In genomic region chr9:124264812-124265211, GRCh38 we compare ENCODE assay signal across 9 cellular contexts. TPM values are rescaled to one million over a fixed set of nuclear protein-coding genes. Genes with fewer than 3 reads are reported as not detected.
DNase-seq lines count a peak whose midpoint lies in the region; ATAC-seq and TF ChIP-seq lines count a peak whose summit lies in the region.
"Had no signal": no experiment of that assay in that cellular context is flagged by ENCODE, and none has a peak within 500 bp of the region (broad histone marks: within the 10 kb centered on the region; RNA-seq: fewer than 3 reads in every experiment).

No MANE protein-coding gene starts in this region.

- no peak overlapping the region for H3K4me3 Mint-ChIP-seq in HFFc6
- H3K4me3 Mint-ChIP-seq in neural crest cell: no peak overlapping the region
- H3K4me3 Mint-ChIP-seq in stimulated activated naive CD8-positive, alpha-beta T cell treated with anti-CD3 and anti-CD28 coated beads, Interleukin-15, amount 100 ng/mL, for 72 hours: no peak overlapping the region
- H3K4me3 Mint-ChIP-seq: activated naive CD8-positive, alpha-beta T cell treated with anti-CD3 and anti-CD28 coated beads, Interleukin-2, amount 10 ng/mL, durations not matched to agents 7 days and 5 days had no signal

- H3K27ac Mint-ChIP-seq in HFFc6: peak overlapping the region; percentile 60
- H3K27ac Mint-ChIP-seq in neural crest cell (ENCODE audit: unreplicated experiment): peak overlapping the region; percentile 82
- no peak overlapping the region for H3K27ac Mint-ChIP-seq in stimulated activated naive CD8-positive, alpha-beta T cell treated with anti-CD3 and anti-CD28 coated beads, Interleukin-15, amount 100 ng/mL, for 72 hours
- H3K27ac Mint-ChIP-seq: activated naive CD8-positive, alpha-beta T cell treated with anti-CD3 and anti-CD28 coated beads, Interleukin-2, amount 10 ng/mL, durations not matched to agents 7 days and 5 days had no signal

- no peak for TF ChIP-seq CTCF in HFFc6 (IDR thresholded peaks at IDR 0.05)
- no peak for TF ChIP-seq CTCF in neural crest cell (conservative IDR thresholded peaks at IDR 0.05)

- H3K27me3 Mint-ChIP-seq in HFFc6 (ENCODE audit: insufficient read depth) (peaks cover 1% of the 10 kb centered on the region), neural crest cell (ENCODE audit: low read depth) (no peaks in the 10 kb centered on the region)
- H3K27me3 Mint-ChIP-seq in stimulated activated naive CD8-positive, alpha-beta T cell treated with anti-CD3 and anti-CD28 coated beads, Interleukin-15, amount 100 ng/mL, for 72 hours: peaks cover 75% of the 10 kb centered on the region

- DNase-seq in HFFc6 (peak; percentile 75), MV-4-11 (lab: John Stamatoyannopoulos, UW) (peak; percentile 74), neural crest cell (ENCODE audit: low read depth, low spot score) (no peak), UCSD-AML1 (lab: John Stamatoyannopoulos, UW; ENCODE audit: unreplicated experiment) (no peak), NCI-H345 treated with DMSO at 0.1 percent for 48 hours (lab: John Stamatoyannopoulos, UW; ENCODE audit: unreplicated experiment) (no peak)
- no peak for DNase-seq in activated naive CD4-positive, alpha-beta T cell treated with Interleukin-2 at 50 U/mL for 16 hours
- DNase-seq in stimulated activated naive CD8-positive, alpha-beta T cell treated with anti-CD3 and anti-CD28 coated beads, Interleukin-15, amount 100 ng/mL, for 72 hours: no peak
- DNase-seq: activated naive CD8-positive, alpha-beta T cell treated with anti-CD3 and anti-CD28 coated beads, Interleukin-2, amount 10 ng/mL, durations not matched to agents 7 days and 5 days had no signal

- peak; percentile 47 for ATAC-seq in GM18505 (IDR thresholded peaks at IDR 0.05; ENCODE audit: unreplicated experiment)
- no peak for ATAC-seq in stimulated activated naive CD8-positive, alpha-beta T cell treated with anti-CD3 and anti-CD28 coated beads, Interleukin-15, amount 100 ng/mL, for 72 hours

- peak; percentile 41 for TF ChIP-seq POLR2A in GM18505 (IDR thresholded peaks at IDR 0.05; ENCODE audit: borderline replicate concordance, extremely low read depth, insufficient read depth, insufficient read length)

- H3K4me1 Mint-ChIP-seq in HFFc6 (ENCODE audit: low read depth): peaks cover 91% of the 10 kb centered on the region
- peaks cover 69% of the 10 kb centered on the region for H3K4me1 Mint-ChIP-seq in neural crest cell
- H3K4me1 Mint-ChIP-seq in stimulated activated naive CD8-positive, alpha-beta T cell treated with anti-CD3 and anti-CD28 coated beads, Interleukin-15, amount 100 ng/mL, for 72 hours: peaks cover 20% of the 10 kb centered on the region

- H3K9me3 Mint-ChIP-seq in HFFc6 (no peaks in the 10 kb centered on the region), neural crest cell (no peaks in the 10 kb centered on the region)
- H3K9me3 Mint-ChIP-seq in stimulated activated naive CD8-positive, alpha-beta T cell treated with anti-CD3 and anti-CD28 coated beads, Interleukin-15, amount 100 ng/mL, for 72 hours: no peaks in the 10 kb centered on the region
- H3K9me3 Mint-ChIP-seq: activated naive CD8-positive, alpha-beta T cell treated with anti-CD3 and anti-CD28 coated beads, Interleukin-2, amount 10 ng/mL, durations not matched to agents 7 days and 5 days had no signal

- H3K36me3 Mint-ChIP-seq in HFFc6 (ENCODE audit: low read depth) (peaks cover 25% of the 10 kb centered on the region), neural crest cell (ENCODE audit: low read depth) (no peaks in the 10 kb centered on the region)
- H3K36me3 Mint-ChIP-seq: activated naive CD8-positive, alpha-beta T cell treated with anti-CD3 and anti-CD28 coated beads, Interleukin-2, amount 10 ng/mL, durations not matched to agents 7 days and 5 days had no signal

RNA-seq across cellular contexts. Expression of gene NEK6, which starts 7.1 kb away (rescaled TPM):
- total RNA-seq in HFFc6 (2021; fragmentation: NEBNext Ultra II Directional; extraction: Animal tissue kit (Norgen Biotek cat#: 25700)): 10 to 100 TPM; 66.5 to 81.1 (median 71.4) TPM
- total RNA-seq in neural crest cell: 31.7 and 31.9 TPM in 2 replicates

Comparison
In these comparisons a context has a peak if more than half of its experiments do, and no peak if none do; other contexts are left out.
1. DNase-seq: peak in HFFc6 (single experiment) and MV-4-11 (single experiment); none in neural crest cell (single experiment), UCSD-AML1 (single experiment), activated naive CD4-positive, alpha-beta T cell treated with Interleukin-2 at 50 U/mL for 16 hours (single experiment), stimulated activated naive CD8-positive, alpha-beta T cell treated with anti-CD3 and anti-CD28 coated beads, Interleukin-15, amount 100 ng/mL, for 72 hours (0 of 2) and NCI-H345 treated with DMSO at 0.1 percent for 48 hours (single experiment).
2. H3K27ac Mint-ChIP-seq: peak in HFFc6 (single experiment) and neural crest cell (single experiment); none in stimulated activated naive CD8-positive, alpha-beta T cell treated with anti-CD3 and anti-CD28 coated beads, Interleukin-15, amount 100 ng/mL, for 72 hours (0 of 2).